12 cellular contexts compared by ENCODE assay signal in the genomic region with DNA sequence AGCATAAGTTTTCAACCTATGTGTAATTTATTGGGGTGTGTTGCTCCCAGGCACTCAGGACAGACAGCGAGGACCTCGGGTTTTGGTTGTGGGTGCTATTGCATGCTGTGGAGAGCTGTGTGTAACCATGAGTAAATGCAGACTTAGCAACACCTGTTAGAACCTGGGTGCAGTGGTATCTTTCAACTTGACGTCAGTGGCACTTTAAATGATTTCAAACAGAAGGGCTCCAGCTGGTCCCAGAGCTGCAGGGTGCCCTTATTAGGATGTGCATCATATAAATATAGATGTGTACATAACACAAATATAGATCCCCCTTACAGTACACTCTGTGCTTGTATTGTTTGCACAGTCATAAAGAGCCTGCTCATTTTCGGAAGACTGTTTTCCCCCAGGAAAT.
DNase-seq lines count a peak whose midpoint lies in the region; ATAC-seq, FAIRE-seq and TF ChIP-seq lines count a peak whose summit lies in the region.
"Had no signal": no experiment of that assay in that cellular context is flagged by ENCODE, and none has a peak within 500 bp of the region (broad histone marks: within the 10 kb centered on the region; RNA-seq: fewer than 3 reads in every experiment).

No MANE protein-coding gene starts in this region.

- no peak for FAIRE-seq in pancreas (lab: Jason Lieb, UNC)

- peak overlapping the region; percentile 99 for H3K27ac ChIP-seq in RWPE2 (ENCODE audit: poor library complexity, severe bottlenecking)
- H3K27ac ChIP-seq in pancreas = peak overlapping the region in 3 of 4 donors; percentile 25 to 63 (median 47)
- no peak overlapping the region for H3K27ac ChIP-seq in esophagus muscularis mucosa (replicated peaks in 1 of 4)
- H3K27ac ChIP-seq: spleen had no signal

- H3K9me3 ChIP-seq in RWPE2 (ENCODE audit: severe bottlenecking) = no peaks in the 10 kb centered on the region
- no peaks in the 10 kb centered on the region for H3K9me3 ChIP-seq in pancreas
- H3K9me3 ChIP-seq in esophagus muscularis mucosa = no peaks in the 10 kb centered on the region
- H3K9me3 ChIP-seq: spleen had no signal

- no peak for TF ChIP-seq EP300 in esophagus muscularis mucosa (IDR thresholded peaks at IDR 0.05)

- H3K36me3 ChIP-seq in RWPE2 (ENCODE audit: low read depth) (no peaks in the 10 kb centered on the region), pancreas (no peaks in the 10 kb centered on the region), esophagus muscularis mucosa (no peaks in the 10 kb centered on the region)
- H3K36me3 ChIP-seq: spleen had no signal

- H3K4me1 ChIP-seq in RWPE2 (ENCODE audit: insufficient read depth, poor library complexity, severe bottlenecking) = peaks cover 73% of the 10 kb centered on the region
- peaks cover 12 to 16% (median 12%) of the 10 kb centered on the region in 3 donors for H3K4me1 ChIP-seq in pancreas
- H3K4me1 ChIP-seq in esophagus muscularis mucosa = peaks cover 0 to 7% (median 5%) of the 10 kb centered on the region in 4 donors
- H3K4me1 ChIP-seq: spleen had no signal

- DNase-seq in NCI-H2029 (lab: John Stamatoyannopoulos, UW) (peak; percentile 95), RWPE2 (ENCODE audit: low spot score) (peak; percentile 62), pancreas (peak in 3 of 6 donors; percentile 43 to 70 (median 55)), esophagus muscularis mucosa (ENCODE audit: extremely low spot score) (no peak), NCI-H2171 treated with DMSO at 0.1 percent for 48 hours (lab: John Stamatoyannopoulos, UW) (no peak)
- DNase-seq in activated effector memory CD4-positive, alpha-beta T cell treated with Interleukin-2 at 50 U/mL for 16 hours = no peak
- DNase-seq: activated CD4-positive, alpha-beta T cell treated with anti-CD3 and anti-CD28 coated beads, Interleukin-2, amount 50 U/mL, for 1 hour; CD4-positive, alpha-beta memory T cell; head of caudate nucleus; Kasumi-1; spleen had no signal

- TF ChIP-seq POLR2A in esophagus muscularis mucosa (IDR thresholded peaks at IDR 0.05; ENCODE audit: low read depth) = no peak

- no peak for TF ChIP-seq CTCF in RWPE2 (IDR thresholded peaks at IDR 0.05; ENCODE audit: poor library complexity, severe bottlenecking)
- no peak for TF ChIP-seq CTCF in pancreas (IDR thresholded peaks at IDR 0.05)
- TF ChIP-seq CTCF in esophagus muscularis mucosa (IDR thresholded peaks at IDR 0.05) = no peak

- H3K4me3 ChIP-seq in RWPE2 (ENCODE audit: severe bottlenecking) (no peak overlapping the region), pancreas (no peak overlapping the region), esophagus muscularis mucosa (no peak overlapping the region)
- H3K4me3 ChIP-seq: spleen had no signal

- ATAC-seq in GM18870 (IDR thresholded peaks at IDR 0.05; ENCODE audit: unreplicated experiment) (peak; percentile 37), RWPE2 (ENCODE audit: low read depth) (peak; percentile 76), pancreas (peak; percentile 79 to 92 (median 88))

- no peaks in the 10 kb centered on the region for H3K27me3 ChIP-seq in RWPE2 (ENCODE audit: insufficient read depth, poor library complexity, severe bottlenecking)
- no peaks in the 10 kb centered on the region for H3K27me3 ChIP-seq in pancreas
- no peaks in the 10 kb centered on the region for H3K27me3 ChIP-seq in esophagus muscularis mucosa

- intact Hi-C loops in pancreas (cut with DNase I) = no loop called here
- intact Hi-C loops in esophagus muscularis mucosa (cut with DNase I) = no loop called here

- 31 to 33% methylated on average over 4 of the region's 4 CpGs for WGBS in pancreas, 2 donors
- WGBS in esophagus muscularis mucosa = 86% methylated on average over 4 of the region's 4 CpGs

Comparison
In these comparisons a context has a peak if more than half of its experiments do, and no peak if none do; other contexts are left out.
1. ATAC-seq: peak in every context shown above with its lines; median percentile 88 in pancreas; 76 in RWPE2; 37 in GM18870.
2. DNase-seq: peak in NCI-H2029 (single experiment) and RWPE2 (single experiment); none in esophagus muscularis mucosa (single experiment), activated effector memory CD4-positive, alpha-beta T cell treated with Interleukin-2 at 50 U/mL for 16 hours (single experiment) and NCI-H2171 treated with DMSO at 0.1 percent for 48 hours (single experiment).
3. H3K27ac ChIP-seq: peak in RWPE2 (single experiment) and pancreas (3 of 4); none in esophagus muscularis mucosa (0 of 4).